In the genomic region with DNA sequence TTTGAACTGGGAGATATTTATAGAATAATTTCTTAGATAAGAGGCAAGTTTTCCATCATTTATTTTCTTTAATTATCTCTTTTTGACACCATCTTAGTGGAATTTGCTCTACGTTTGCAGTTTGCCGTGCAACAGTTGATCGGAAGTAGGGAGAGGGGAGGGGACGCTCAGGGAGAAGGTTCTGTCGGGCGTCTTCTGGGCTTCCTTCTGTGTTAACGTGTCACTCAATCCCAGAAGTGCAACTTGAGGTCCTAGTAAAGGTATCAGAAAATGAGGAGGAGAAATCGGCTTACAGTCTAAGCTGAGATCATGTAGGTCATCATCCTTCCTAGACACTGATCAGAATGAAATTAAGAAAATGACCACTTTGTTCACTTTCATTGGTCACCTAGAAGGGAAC, we compare ENCODE assay signal across 5 cellular contexts.
"Had no signal": no experiment of that assay in that cellular context is flagged by ENCODE, and none has a peak within 500 bp of the region (broad histone marks: within the 10 kb centered on the region; RNA-seq: fewer than 3 reads in every experiment).

No MANE protein-coding gene starts in this region.

- H3K4me3 ChIP-seq: GM23338, HAP-1 had no signal

- ATAC-seq: GM23338, HCT116, HepG2 had no signal

- H2AFZ ChIP-seq: GM23338 had no signal

- H3K27ac ChIP-seq: HL-60 had no signal

- H3K4me1 ChIP-seq: HAP-1 had no signal

- H3K4me2 ChIP-seq: GM23338 had no signal

- H3K36me3 ChIP-seq: HAP-1 had no signal

- H3K9me3 ChIP-seq: HAP-1 had no signal
